Comparison of ENCODE assay signal across 8 cellular contexts in the genomic region with DNA sequence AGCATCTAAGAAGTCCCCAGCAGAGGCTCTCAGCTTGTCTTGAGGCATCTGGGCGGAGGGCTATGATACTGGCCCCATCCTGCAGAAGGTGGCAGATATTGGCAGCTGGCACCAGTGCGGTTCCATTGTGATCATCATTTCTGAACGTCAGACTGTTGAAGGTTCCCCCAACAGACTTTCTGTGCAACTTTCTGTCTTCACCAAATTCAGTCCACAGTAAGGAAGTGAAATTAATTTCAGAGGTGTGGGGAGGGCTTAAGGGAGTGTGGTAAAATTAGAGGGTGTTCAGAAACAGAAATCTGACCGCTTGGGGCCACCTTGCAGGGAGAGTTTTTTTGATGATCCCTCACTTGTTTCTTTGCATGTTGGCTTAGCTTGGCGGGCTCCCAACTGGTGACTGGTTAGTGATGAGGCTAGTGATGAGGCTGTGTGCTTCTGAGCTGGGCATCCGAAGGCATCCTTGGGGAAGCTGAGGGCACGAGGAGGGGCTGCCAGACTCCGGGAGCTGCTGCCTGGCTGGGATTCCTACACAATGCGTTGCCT. TPM values are rescaled to one million over a fixed set of nuclear protein-coding genes. Genes with fewer than 3 reads are reported as not detected.
DNase-seq lines count a peak whose midpoint lies in the region; ATAC-seq and TF ChIP-seq lines count a peak whose summit lies in the region.

A gene with protein sequence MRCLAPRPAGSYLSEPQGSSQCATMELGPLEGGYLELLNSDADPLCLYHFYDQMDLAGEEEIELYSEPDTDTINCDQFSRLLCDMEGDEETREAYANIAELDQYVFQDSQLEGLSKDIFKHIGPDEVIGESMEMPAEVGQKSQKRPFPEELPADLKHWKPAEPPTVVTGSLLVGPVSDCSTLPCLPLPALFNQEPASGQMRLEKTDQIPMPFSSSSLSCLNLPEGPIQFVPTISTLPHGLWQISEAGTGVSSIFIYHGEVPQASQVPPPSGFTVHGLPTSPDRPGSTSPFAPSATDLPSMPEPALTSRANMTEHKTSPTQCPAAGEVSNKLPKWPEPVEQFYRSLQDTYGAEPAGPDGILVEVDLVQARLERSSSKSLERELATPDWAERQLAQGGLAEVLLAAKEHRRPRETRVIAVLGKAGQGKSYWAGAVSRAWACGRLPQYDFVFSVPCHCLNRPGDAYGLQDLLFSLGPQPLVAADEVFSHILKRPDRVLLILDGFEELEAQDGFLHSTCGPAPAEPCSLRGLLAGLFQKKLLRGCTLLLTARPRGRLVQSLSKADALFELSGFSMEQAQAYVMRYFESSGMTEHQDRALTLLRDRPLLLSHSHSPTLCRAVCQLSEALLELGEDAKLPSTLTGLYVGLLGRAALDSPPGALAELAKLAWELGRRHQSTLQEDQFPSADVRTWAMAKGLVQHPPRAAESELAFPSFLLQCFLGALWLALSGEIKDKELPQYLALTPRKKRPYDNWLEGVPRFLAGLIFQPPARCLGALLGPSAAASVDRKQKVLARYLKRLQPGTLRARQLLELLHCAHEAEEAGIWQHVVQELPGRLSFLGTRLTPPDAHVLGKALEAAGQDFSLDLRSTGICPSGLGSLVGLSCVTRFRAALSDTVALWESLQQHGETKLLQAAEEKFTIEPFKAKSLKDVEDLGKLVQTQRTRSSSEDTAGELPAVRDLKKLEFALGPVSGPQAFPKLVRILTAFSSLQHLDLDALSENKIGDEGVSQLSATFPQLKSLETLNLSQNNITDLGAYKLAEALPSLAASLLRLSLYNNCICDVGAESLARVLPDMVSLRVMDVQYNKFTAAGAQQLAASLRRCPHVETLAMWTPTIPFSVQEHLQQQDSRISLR (plus strand): TSS at position 404 of the 543 bp plus-strand sequence. CDS start 129 bp downstream, at position 533.

- 34 to 43% (median 41%) methylated on average over 9 of the region's 9 CpGs for WGBS in psoas muscle, 3 donors

- no peaks in the 10 kb centered on the region for H3K36me3 Mint-ChIP-seq in activated CD4-positive, alpha-beta memory T cell treated with anti-CD3 and anti-CD28 coated beads for 36 hours

- intact Hi-C loops in activated CD4-positive, alpha-beta memory T cell treated with anti-CD3 and anti-CD28 coated beads for 36 hours (cut with micrococcal nuclease), result loop anchor here (10.0 kb wide), 1 partner anchor 218 kb away; no protein-coding TSS in a partner anchor
- intact Hi-C loops in psoas muscle (cut with DNase I), result loop anchor here in 1 of 2 donors (5.0 kb wide), 1 partner anchor 50 kb away; no protein-coding TSS in a partner anchor

- peaks cover 15% of the 10 kb centered on the region; the same call in 1 of the 2 replicates for H3K27me3 ChIP-seq in H7 (ENCODE audit: control insufficient read depth, insufficient read depth, low read length)
- H3K27me3 ChIP-seq in psoas muscle (ENCODE audit: insufficient read depth in 3 of 3, low read length in 2 of 3), result peaks cover 0 to 23% (median 3%) of the 10 kb centered on the region in 3 donors

- DNase-seq in H7 (peak; percentile 65), LoVo (ENCODE audit: low spot score) (peak; percentile 39), fibroblast of gingiva (ENCODE audit: low read depth) (peak; percentile 42), psoas muscle (peak; percentile 76 to 82), NCI-H2107 treated with DMSO at 0.1 percent for 48 hours (lab: John Stamatoyannopoulos, UW; ENCODE audit: unreplicated experiment) (no peak), DMS79 treated with DMSO at 0.1 percent for 48 hours (lab: John Stamatoyannopoulos, UW) (no peak)
- DNase-seq in activated CD4-positive, alpha-beta memory T cell treated with anti-CD3 and anti-CD28 coated beads for 36 hours, result peak; percentile 80

- no peaks in the 10 kb centered on the region for H3K36me3 ChIP-seq in H7 (replicated peaks; ENCODE audit: control insufficient read depth, insufficient read depth, low read length)
- no peaks in the 10 kb centered on the region for H3K36me3 ChIP-seq in psoas muscle (ENCODE audit: insufficient read depth in 1 of 2, low read depth in 1 of 2)

- CTCF ChIA-PET in activated CD4-positive, alpha-beta memory T cell treated with anti-CD3 and anti-CD28 coated beads for 36 hours (lab: Charles Lee), result interaction anchor here (0.6 to 4.2 kb wide), 3 partner anchors 42 to 140 kb away, joined by 3 to 23 read pairs (median 3); no protein-coding TSS in a partner anchor

- POLR2A ChIA-PET in activated CD4-positive, alpha-beta memory T cell treated with anti-CD3 and anti-CD28 coated beads for 36 hours (lab: Charles Lee), result interaction anchor here (0.5 kb wide), 1 partner anchor 128 kb away, joined by 3 read pairs; no protein-coding TSS in a partner anchor

- peak; percentile 64 for ATAC-seq in GM18502 (IDR thresholded peaks at IDR 0.05; ENCODE audit: poor library complexity, unreplicated experiment)
- peak in 2 of 4 donors; percentile 16 to 42 for ATAC-seq in psoas muscle

- no peak within 1 kb of the TSS for H3K4me3 ChIP-seq in H7 (ENCODE audit: insufficient read depth, low read depth, low read length)
- H3K4me3 ChIP-seq in psoas muscle, result peak within 1 kb of the TSS; percentile 73

- H3K27ac ChIP-seq in psoas muscle, result no peak within 1 kb of the TSS

- H3K4me1 ChIP-seq in psoas muscle, result no peaks in the 10 kb centered on the region

- H3K27me3 Mint-ChIP-seq in activated CD4-positive, alpha-beta memory T cell treated with anti-CD3 and anti-CD28 coated beads for 36 hours, result peaks cover 68% of the 10 kb centered on the region

- peak within 1 kb of the TSS; percentile 24 for H3K27ac Mint-ChIP-seq in activated CD4-positive, alpha-beta memory T cell treated with anti-CD3 and anti-CD28 coated beads for 36 hours

- peak within 1 kb of the TSS; percentile 75 for H3K4me3 Mint-ChIP-seq in activated CD4-positive, alpha-beta memory T cell treated with anti-CD3 and anti-CD28 coated beads for 36 hours

- no peaks in the 10 kb centered on the region for H3K9me3 Mint-ChIP-seq in activated CD4-positive, alpha-beta memory T cell treated with anti-CD3 and anti-CD28 coated beads for 36 hours

- no peaks in the 10 kb centered on the region for H3K9me3 ChIP-seq in psoas muscle

- TF ChIP-seq CTCF in psoas muscle (IDR thresholded peaks at IDR 0.05), result no peak

- peaks cover 69% of the 10 kb centered on the region for H3K4me1 Mint-ChIP-seq in activated CD4-positive, alpha-beta memory T cell treated with anti-CD3 and anti-CD28 coated beads for 36 hours (ENCODE audit: low read depth)

RNA-seq across cellular contexts. Expression of the gene that starts here (rescaled TPM):
- not detected in 2 replicates for total RNA-seq in H7 (2014; rRNA removed; shearing (Covaris generic))
- total RNA-seq in activated CD4-positive, alpha-beta memory T cell treated with anti-CD3 and anti-CD28 coated beads for 36 hours, result 1 to 10 TPM; 1.8 to 3.2 TPM
- 10 to 100 TPM in 1 of 4 donors, 1 to 10 TPM in 3; 2.9 to 13.8 (median 5.2) TPM for total RNA-seq in psoas muscle
- 10 to 100 TPM in 1 of 3 donors, 1 to 10 TPM in 2; 2.3 to 15.3 (median 4.1) TPM for polyA plus RNA-seq in psoas muscle

Comparison
In these comparisons a context has a peak if more than half of its experiments do, and no peak if none do; other contexts are left out.
1. Peak in DNase-seq in H7; RNA of the gene not detected or under 1 TPM.
2. DNase-seq: peak in LoVo (single experiment), activated CD4-positive, alpha-beta memory T cell treated with anti-CD3 and anti-CD28 coated beads for 36 hours (single experiment), fibroblast of gingiva (single experiment) and psoas muscle (2 of 2); none in NCI-H2107 treated with DMSO at 0.1 percent for 48 hours (single experiment) and DMS79 treated with DMSO at 0.1 percent for 48 hours (single experiment).